8 cellular contexts compared by ENCODE assay signal in genomic region chr9:9790216-9790872, GRCh38.
DNase-seq lines count a peak whose midpoint lies in the region; ATAC-seq, FAIRE-seq and TF ChIP-seq lines count a peak whose summit lies in the region.

No MANE protein-coding gene starts in this region.

- FAIRE-seq in keratinocyte (lab: Jason Lieb, UNC): no peak

- H3K4me3 ChIP-seq in adipocyte (ENCODE audit: low read length): no peak overlapping the region
- no peak overlapping the region for H3K4me3 ChIP-seq in keratinocyte (ENCODE audit: control insufficient read depth in 2 of 3, extremely low read depth in 1 of 3, insufficient read depth in 2 of 3, low read depth in 1 of 3, low read length in 3 of 3)
- no peak overlapping the region for H3K4me3 ChIP-seq in upper lobe of left lung

- dilution Hi-C loops in keratinocyte (cut with MboI; ENCODE audit: extremely low pct_ligation_motif_present, low sequenced_read_pairs): no loop called here

- H3K9ac ChIP-seq in adipocyte (ENCODE audit: low read length) (no peak overlapping the region), keratinocyte (ENCODE audit: control insufficient read depth, extremely low read depth, insufficient read depth, low read length) (no peak overlapping the region)

- no peak overlapping the region for H2AFZ ChIP-seq in keratinocyte (ENCODE audit: control insufficient read depth, low read length)

- peak; percentile 41 for DNase-seq in A172 (ENCODE audit: low spot score)
- DNase-seq in NCI-H1694 (lab: John Stamatoyannopoulos, UW): peak; percentile 13
- DNase-seq in adipocyte (ENCODE audit: low read depth): peak; percentile 21
- no peak for DNase-seq in keratinocyte (ENCODE audit: low read depth, low spot score)
- DNase-seq in upper lobe of left lung: no peak
- no peak for DNase-seq in NK-92 (lab: John Stamatoyannopoulos, UW; ENCODE audit: unreplicated experiment)

- WGBS in upper lobe of left lung, 2 donors: 4 to 25% methylated on average over 1 of the region's 1 CpG

- H3K36me3 ChIP-seq in adipocyte (ENCODE audit: control insufficient read depth, insufficient read depth, low read length, severe bottlenecking): no peaks in the 10 kb centered on the region
- no peaks in the 10 kb centered on the region for H3K36me3 ChIP-seq in keratinocyte (ENCODE audit: control insufficient read depth in 2 of 2, extremely low read depth in 1 of 2, insufficient read depth in 2 of 2, low read length in 2 of 2)
- H3K36me3 ChIP-seq in upper lobe of left lung: no peaks in the 10 kb centered on the region

- H3K9me3 ChIP-seq in adipocyte (ENCODE audit: control insufficient read depth, low read length) (no peaks in the 10 kb centered on the region), keratinocyte (ENCODE audit: control insufficient read depth, low read depth, low read length) (no peaks in the 10 kb centered on the region), upper lobe of left lung (no peaks in the 10 kb centered on the region)

- H3K27me3 ChIP-seq in adipocyte (replicated peaks; ENCODE audit: control insufficient read depth, insufficient read depth, low read length) (no peaks in the 10 kb centered on the region), keratinocyte (ENCODE audit: control insufficient read depth, extremely low read depth, insufficient read depth, low read length) (no peaks in the 10 kb centered on the region), upper lobe of left lung (no peaks in the 10 kb centered on the region)

- H3K27ac ChIP-seq in keratinocyte (ENCODE audit: control insufficient read depth, insufficient read depth, low read length) (no peak overlapping the region), upper lobe of left lung (no peak overlapping the region)

- H3K4me2 ChIP-seq in keratinocyte (ENCODE audit: control insufficient read depth, extremely low read depth, insufficient read depth, low read depth, low read length): no peak overlapping the region

- ATAC-seq in HG02623 (IDR thresholded peaks at IDR 0.05; ENCODE audit: unreplicated experiment) (peak; percentile 62), upper lobe of left lung (ENCODE audit: low FRiP score in 2 of 2) (no peak)

- H3K9me1 ChIP-seq in keratinocyte (ENCODE audit: control insufficient read depth, extremely low read depth, insufficient read depth, low read length): no peaks in the 10 kb centered on the region

- no peaks in the 10 kb centered on the region for H3K79me2 ChIP-seq in keratinocyte (ENCODE audit: control insufficient read depth, insufficient read depth, low read length)

- TF ChIP-seq EP300 in upper lobe of left lung (IDR thresholded peaks at IDR 0.05): no peak

- no peak for TF ChIP-seq POLR2A in upper lobe of left lung (IDR thresholded peaks at IDR 0.05)

- no peaks in the 10 kb centered on the region for H3K4me1 ChIP-seq in adipocyte (ENCODE audit: control insufficient read depth, insufficient read depth, low read length)
- H3K4me1 ChIP-seq in keratinocyte (ENCODE audit: control insufficient read depth, extremely low read depth, insufficient read depth, low read length): no peaks in the 10 kb centered on the region
- no peaks in the 10 kb centered on the region for H3K4me1 ChIP-seq in upper lobe of left lung

- no peaks in the 10 kb centered on the region for H4K20me1 ChIP-seq in keratinocyte (ENCODE audit: control insufficient read depth, extremely low read depth, insufficient read depth, low read length)

- TF ChIP-seq CTCF in GM12872 (IDR thresholded peaks at IDR 0.05; ENCODE audit: insufficient read depth, low read depth, low read length) (peak; percentile 75), keratinocyte (optimal IDR thresholded peaks at IDR 0.05 in 1 of 3, IDR thresholded peaks at IDR 0.05 in 1 of 3, conservative IDR thresholded peaks at IDR 0.05 in 1 of 3; ENCODE audit: extremely low read depth in 1 of 3, insufficient read depth in 2 of 3, low read length in 3 of 3) (peak; percentile 7 to 59 (median 45)), upper lobe of left lung (IDR thresholded peaks at IDR 0.05) (peak in 5 of 6 experiments; percentile 36 to 48 (median 43))

Comparison
In these comparisons a context has a peak if more than half of its experiments do, and no peak if none do; other contexts are left out.
1. DNase-seq: peak in A172 (single experiment), NCI-H1694 (single experiment) and adipocyte (single experiment); none in keratinocyte (single experiment), upper lobe of left lung (0 of 2) and NK-92 (single experiment).
2. Peak in every context shown above with its lines, with median percentiles within 50 percentile points of each other: CTCF ChIP-seq.